ENCODE assay signal across 1 cellular context in genomic region chr6:146543211-146543939, GRCh38.
TF ChIP-seq lines count a peak whose summit lies in the region.

Gene RAB32, plus strand, starts transcription at chr6:146543833. Its CDS starts 39 bp downstream, at chr6:146543872.

TF ChIP-seq in HepG2, 621 proteins besides CTCF, POLR2A, EP300 and RAD21 (continued from another document):
- TF ChIP-seq ZBED4 (CRISPR knock-in tag; IDR thresholded peaks at IDR 0.05; ENCODE audit: borderline replicate concordance), result peak; percentile 100
- peak; percentile 93 for TF ChIP-seq RBFOX2 (IDR thresholded peaks at IDR 0.05; ENCODE audit: low read depth, low read length)
- TF ChIP-seq SMARCE1 (IDR thresholded peaks at IDR 0.05; ENCODE audit: borderline replicate concordance), result no peak
- no peak for TF ChIP-seq CHD4 (IDR thresholded peaks at IDR 0.05; ENCODE audit: borderline replicate concordance, low read length)
- 0 out of 2 replicates have a peak, but pooled peaks have one; percentile 45 for TF ChIP-seq ZNF224 (CRISPR knock-in tag; IDR thresholded peaks at IDR 0.05)
- no peak for TF ChIP-seq NCOA5 (CRISPR knock-in tag; IDR thresholded peaks at IDR 0.05)
- TF ChIP-seq RNF2 (conservative IDR thresholded peaks at IDR 0.05; ENCODE audit: low read depth), result 0 out of 2 replicates have a peak, but pooled peaks have one; percentile 44
- 0 out of 2 replicates have a peak, but pooled peaks have one; percentile 30 for TF ChIP-seq PHF8 (CRISPR knock-in tag; IDR thresholded peaks at IDR 0.05)
- TF ChIP-seq ZNF776 (CRISPR knock-in tag; IDR thresholded peaks at IDR 0.05), result peak; percentile 23; the same call in 1 of the 2 replicates
- peak; percentile 94 for TF ChIP-seq ZFY (CRISPR knock-in tag; IDR thresholded peaks at IDR 0.05)
- TF ChIP-seq MED1 (CRISPR knock-in tag; IDR thresholded peaks at IDR 0.05), result peak; percentile 50
- peak; percentile 5; the same call in 1 of the 2 replicates for TF ChIP-seq BHLHE40 (IDR thresholded peaks at IDR 0.05; ENCODE audit: low read length)
- no peak for TF ChIP-seq HOXA9 (CRISPR knock-in tag; IDR thresholded peaks at IDR 0.05; ENCODE audit: borderline replicate concordance)
- no peak for TF ChIP-seq RFX1 (IDR thresholded peaks at IDR 0.05)
- peak; percentile 83 for TF ChIP-seq HNRNPK (IDR thresholded peaks at IDR 0.05; ENCODE audit: low read depth, low read length, poor library complexity, severe bottlenecking)
- TF ChIP-seq MAFF (IDR thresholded peaks at IDR 0.05; ENCODE audit: low read depth, low read length), result no peak
- 0 out of 2 replicates have a peak, but pooled peaks have one; percentile 43 for TF ChIP-seq ERF (CRISPR knock-in tag; IDR thresholded peaks at IDR 0.05)
- 0 out of 2 replicates have a peak, but pooled peaks have one; percentile 35 for TF ChIP-seq TGIF2 (CRISPR knock-in tag; IDR thresholded peaks at IDR 0.05)
- TF ChIP-seq, protein P1, sequence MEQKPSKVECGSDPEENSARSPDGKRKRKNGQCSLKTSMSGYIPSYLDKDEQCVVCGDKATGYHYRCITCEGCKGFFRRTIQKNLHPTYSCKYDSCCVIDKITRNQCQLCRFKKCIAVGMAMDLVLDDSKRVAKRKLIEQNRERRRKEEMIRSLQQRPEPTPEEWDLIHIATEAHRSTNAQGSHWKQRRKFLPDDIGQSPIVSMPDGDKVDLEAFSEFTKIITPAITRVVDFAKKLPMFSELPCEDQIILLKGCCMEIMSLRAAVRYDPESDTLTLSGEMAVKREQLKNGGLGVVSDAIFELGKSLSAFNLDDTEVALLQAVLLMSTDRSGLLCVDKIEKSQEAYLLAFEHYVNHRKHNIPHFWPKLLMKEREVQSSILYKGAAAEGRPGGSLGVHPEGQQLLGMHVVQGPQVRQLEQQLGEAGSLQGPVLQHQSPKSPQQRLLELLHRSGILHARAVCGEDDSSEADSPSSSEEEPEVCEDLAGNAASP (CRISPR knock-in tag; IDR thresholded peaks at IDR 0.05; ENCODE audit: borderline replicate concordance), result peak; percentile 16; the same call in 1 of the 2 replicates
- TF ChIP-seq MXI1 (IDR thresholded peaks at IDR 0.05; ENCODE audit: borderline replicate concordance, low read depth, low read length), result peak; percentile 73; the same call in 2 of the 3 replicates
- TF ChIP-seq, protein P2, sequence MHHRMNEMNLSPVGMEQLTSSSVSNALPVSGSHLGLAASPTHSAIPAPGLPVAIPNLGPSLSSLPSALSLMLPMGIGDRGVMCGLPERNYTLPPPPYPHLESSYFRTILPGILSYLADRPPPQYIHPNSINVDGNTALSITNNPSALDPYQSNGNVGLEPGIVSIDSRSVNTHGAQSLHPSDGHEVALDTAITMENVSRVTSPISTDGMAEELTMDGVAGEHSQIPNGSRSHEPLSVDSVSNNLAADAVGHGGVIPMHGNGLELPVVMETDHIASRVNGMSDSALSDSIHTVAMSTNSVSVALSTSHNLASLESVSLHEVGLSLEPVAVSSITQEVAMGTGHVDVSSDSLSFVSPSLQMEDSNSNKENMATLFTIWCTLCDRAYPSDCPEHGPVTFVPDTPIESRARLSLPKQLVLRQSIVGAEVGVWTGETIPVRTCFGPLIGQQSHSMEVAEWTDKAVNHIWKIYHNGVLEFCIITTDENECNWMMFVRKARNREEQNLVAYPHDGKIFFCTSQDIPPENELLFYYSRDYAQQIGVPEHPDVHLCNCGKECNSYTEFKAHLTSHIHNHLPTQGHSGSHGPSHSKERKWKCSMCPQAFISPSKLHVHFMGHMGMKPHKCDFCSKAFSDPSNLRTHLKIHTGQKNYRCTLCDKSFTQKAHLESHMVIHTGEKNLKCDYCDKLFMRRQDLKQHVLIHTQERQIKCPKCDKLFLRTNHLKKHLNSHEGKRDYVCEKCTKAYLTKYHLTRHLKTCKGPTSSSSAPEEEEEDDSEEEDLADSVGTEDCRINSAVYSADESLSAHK (CRISPR knock-in tag; IDR thresholded peaks at IDR 0.05; ENCODE audit: borderline replicate concordance), result no peak
- no peak for TF ChIP-seq ZNF780A (CRISPR knock-in tag; IDR thresholded peaks at IDR 0.05)
- TF ChIP-seq ZNF710 (CRISPR knock-in tag; IDR thresholded peaks at IDR 0.05; ENCODE audit: borderline replicate concordance), result no peak
- peak; percentile 80; the same call in 1 of the 2 replicates for TF ChIP-seq ZNF616 (CRISPR knock-in tag; IDR thresholded peaks at IDR 0.05; ENCODE audit: low read depth)
- TF ChIP-seq CAMTA2 (CRISPR knock-in tag; IDR thresholded peaks at IDR 0.05; ENCODE audit: borderline replicate concordance), result no peak
- TF ChIP-seq SMC3 (IDR thresholded peaks at IDR 0.05; ENCODE audit: low read length), result peak; percentile 24; the same call in 1 of the 2 replicates
TF ChIP-seq in HepG2: peak in this region for 151.
